Comparison of ENCODE assay signal across 7 cellular contexts in genomic region chr10:130251766-130252165, GRCh38.
"Had no signal": no experiment of that assay in that cellular context is flagged by ENCODE, and none has a peak within 500 bp of the region (broad histone marks: within the 10 kb centered on the region; RNA-seq: fewer than 3 reads in every experiment).

No MANE protein-coding gene starts in this region.

- DNase-seq: H9, HCEC 1CT had no signal

- FAIRE-seq: H1, H54, HTR-8/SVneo had no signal

- H2AFZ ChIP-seq: GM23338 had no signal

- H3K4me3 ChIP-seq: GM23338 had no signal

- H3K4me2 ChIP-seq: GM23338 had no signal

- H3K27ac Mint-ChIP-seq: GM23338, H9, IgD-negative memory B cell had no signal

- ATAC-seq: GM23338 had no signal

- H3K36me3 Mint-ChIP-seq: IgD-negative memory B cell had no signal
